ENCODE assay signal across 1 cellular context in the genomic region with DNA sequence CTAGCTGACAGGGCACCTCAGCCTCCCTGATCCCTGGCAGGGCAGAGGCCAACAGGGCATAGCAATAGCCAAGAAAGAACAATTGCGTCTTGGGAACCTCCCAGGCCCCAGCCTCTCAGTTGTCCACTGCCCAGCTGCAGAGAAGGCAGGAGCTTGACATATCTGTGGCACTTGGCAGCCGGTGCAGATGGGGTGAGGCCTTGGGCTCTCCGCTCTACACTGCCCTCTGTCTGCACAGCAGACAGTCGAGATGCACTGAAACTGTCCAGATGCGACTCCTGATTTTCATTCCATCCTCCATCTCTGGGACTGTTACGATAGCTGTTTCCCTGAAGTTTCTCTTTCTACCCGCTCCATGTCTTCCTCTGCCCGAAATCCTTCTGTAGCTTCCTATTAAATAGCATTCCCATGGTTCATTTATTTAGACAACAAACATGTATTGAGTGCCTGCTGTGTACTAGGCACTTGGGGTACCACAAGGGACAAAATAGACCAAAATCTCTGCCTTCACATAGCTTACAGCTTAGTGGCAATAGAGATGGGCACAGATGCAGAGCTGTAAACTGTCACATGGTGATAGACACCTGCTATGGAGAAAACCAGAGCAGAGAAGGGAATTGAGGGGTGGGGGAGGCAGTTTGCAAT.
A peak's percentile ranks its signal among the peaks of the same experiment; 100 is the strongest.
TF ChIP-seq lines count a peak whose summit lies in the region.

No MANE protein-coding gene starts in this region.

TF ChIP-seq in HepG2, 621 proteins besides CTCF, POLR2A, EP300 and RAD21 (continued from another document):
- TF ChIP-seq, protein P1, sequence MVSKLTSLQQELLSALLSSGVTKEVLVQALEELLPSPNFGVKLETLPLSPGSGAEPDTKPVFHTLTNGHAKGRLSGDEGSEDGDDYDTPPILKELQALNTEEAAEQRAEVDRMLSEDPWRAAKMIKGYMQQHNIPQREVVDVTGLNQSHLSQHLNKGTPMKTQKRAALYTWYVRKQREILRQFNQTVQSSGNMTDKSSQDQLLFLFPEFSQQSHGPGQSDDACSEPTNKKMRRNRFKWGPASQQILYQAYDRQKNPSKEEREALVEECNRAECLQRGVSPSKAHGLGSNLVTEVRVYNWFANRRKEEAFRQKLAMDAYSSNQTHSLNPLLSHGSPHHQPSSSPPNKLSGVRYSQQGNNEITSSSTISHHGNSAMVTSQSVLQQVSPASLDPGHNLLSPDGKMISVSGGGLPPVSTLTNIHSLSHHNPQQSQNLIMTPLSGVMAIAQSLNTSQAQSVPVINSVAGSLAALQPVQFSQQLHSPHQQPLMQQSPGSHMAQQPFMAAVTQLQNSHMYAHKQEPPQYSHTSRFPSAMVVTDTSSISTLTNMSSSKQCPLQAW (CRISPR knock-in tag; IDR thresholded peaks at IDR 0.05) = peak; percentile 49; the same call in 1 of the 2 replicates
- peak; percentile 29; the same call in 1 of the 2 replicates for TF ChIP-seq IRF2 (CRISPR knock-in tag; IDR thresholded peaks at IDR 0.05)
- TF ChIP-seq, protein P2, sequence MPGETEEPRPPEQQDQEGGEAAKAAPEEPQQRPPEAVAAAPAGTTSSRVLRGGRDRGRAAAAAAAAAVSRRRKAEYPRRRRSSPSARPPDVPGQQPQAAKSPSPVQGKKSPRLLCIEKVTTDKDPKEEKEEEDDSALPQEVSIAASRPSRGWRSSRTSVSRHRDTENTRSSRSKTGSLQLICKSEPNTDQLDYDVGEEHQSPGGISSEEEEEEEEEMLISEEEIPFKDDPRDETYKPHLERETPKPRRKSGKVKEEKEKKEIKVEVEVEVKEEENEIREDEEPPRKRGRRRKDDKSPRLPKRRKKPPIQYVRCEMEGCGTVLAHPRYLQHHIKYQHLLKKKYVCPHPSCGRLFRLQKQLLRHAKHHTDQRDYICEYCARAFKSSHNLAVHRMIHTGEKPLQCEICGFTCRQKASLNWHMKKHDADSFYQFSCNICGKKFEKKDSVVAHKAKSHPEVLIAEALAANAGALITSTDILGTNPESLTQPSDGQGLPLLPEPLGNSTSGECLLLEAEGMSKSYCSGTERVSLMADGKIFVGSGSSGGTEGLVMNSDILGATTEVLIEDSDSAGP (CRISPR knock-in tag; IDR thresholded peaks at IDR 0.05; ENCODE audit: borderline replicate concordance) = peak; percentile 27; the same call in 1 of the 2 replicates
- TF ChIP-seq SP4 (CRISPR knock-in tag; IDR thresholded peaks at IDR 0.05) = peak; percentile 8; the same call in 1 of the 2 replicates
